In the genomic region with DNA sequence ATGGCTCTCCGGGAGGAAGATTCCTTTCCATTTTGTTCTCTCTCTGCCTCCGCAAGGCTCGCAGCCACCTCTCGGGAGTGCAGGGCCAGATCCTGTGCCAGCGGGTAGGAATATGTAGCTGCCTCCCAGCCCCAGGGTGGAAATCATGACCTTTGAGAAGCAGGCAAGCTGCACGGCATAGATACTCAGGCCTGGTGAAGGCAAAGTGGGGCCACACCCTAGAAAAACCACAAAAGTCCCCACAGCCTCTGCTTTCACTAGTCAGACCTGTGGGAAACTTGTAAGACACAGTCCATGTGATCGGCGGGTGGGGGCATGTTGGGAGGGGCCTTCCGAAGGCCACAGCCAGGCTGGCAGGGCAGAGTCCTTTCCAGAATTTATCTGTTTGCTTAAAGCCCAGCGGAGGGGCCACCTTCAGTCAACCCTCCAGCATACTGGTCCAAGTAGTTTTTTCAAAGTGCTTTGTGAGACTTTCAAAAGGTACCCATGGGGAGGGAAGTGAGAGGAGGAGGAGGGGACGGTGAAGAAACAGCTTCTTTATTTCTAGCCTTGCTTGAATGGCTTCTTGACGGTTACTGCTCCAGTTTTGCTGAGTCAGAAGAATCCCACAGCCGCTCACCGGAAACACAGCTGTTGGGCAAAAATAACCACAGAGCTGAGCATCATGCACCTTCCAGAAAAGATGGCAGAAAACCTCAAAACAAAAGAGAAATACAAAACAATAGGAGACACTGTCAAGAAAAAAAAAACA, we compare ENCODE assay signal across 1 cellular context.
A peak's percentile ranks its signal among the peaks of the same experiment; 100 is the strongest.
TF ChIP-seq lines count a peak whose summit lies in the region.

A gene (plus strand): TSS at position 52 of the 751 bp plus-strand sequence. CDS start 16,562 bp downstream, outside the sequence.

TF ChIP-seq in K562, 482 proteins besides CTCF, POLR2A, EP300 and RAD21 (continued from another document and continues in another):
- TF ChIP-seq, protein P1, sequence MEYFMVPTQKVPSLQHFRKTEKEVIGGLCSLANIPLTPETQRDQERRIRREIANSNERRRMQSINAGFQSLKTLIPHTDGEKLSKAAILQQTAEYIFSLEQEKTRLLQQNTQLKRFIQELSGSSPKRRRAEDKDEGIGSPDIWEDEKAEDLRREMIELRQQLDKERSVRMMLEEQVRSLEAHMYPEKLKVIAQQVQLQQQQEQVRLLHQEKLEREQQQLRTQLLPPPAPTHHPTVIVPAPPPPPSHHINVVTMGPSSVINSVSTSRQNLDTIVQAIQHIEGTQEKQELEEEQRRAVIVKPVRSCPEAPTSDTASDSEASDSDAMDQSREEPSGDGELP (CRISPR knock-in tag; IDR thresholded peaks at IDR 0.05; ENCODE audit: borderline replicate concordance): peak; percentile 95
- no peak for TF ChIP-seq EZH2 (IDR thresholded peaks at IDR 0.05; ENCODE audit: borderline replicate concordance, low read depth, low read length)
- TF ChIP-seq MBD2 (IDR thresholded peaks at IDR 0.05; ENCODE audit: borderline replicate concordance, low read depth): peak; percentile 80
- TF ChIP-seq ETV6 (IDR thresholded peaks at IDR 0.05; ENCODE audit: borderline replicate concordance in 1 of 2, low read depth in 2 of 2, low read length in 1 of 2): no peak; a peak in 1 of 4 replicates
- no peak for TF ChIP-seq ETV6 (CRISPR knock-in tag; IDR thresholded peaks at IDR 0.05; ENCODE audit: borderline replicate concordance)
- no peak for TF ChIP-seq PTTG1 (tag; IDR thresholded peaks at IDR 0.05; ENCODE audit: low read depth)
- no peak for TF ChIP-seq MTF1 (CRISPR knock-in tag; IDR thresholded peaks at IDR 0.05; ENCODE audit: borderline replicate concordance)
- TF ChIP-seq ZNF561 (CRISPR knock-in tag; conservative IDR thresholded peaks at IDR 0.05): no peak
- peak; percentile 46 for TF ChIP-seq TAF1 (IDR thresholded peaks at IDR 0.05; ENCODE audit: control insufficient read depth, extremely low read depth, insufficient read depth, low read length, severe bottlenecking)
- TF ChIP-seq FOXJ2 (tag; IDR thresholded peaks at IDR 0.05): no peak
- TF ChIP-seq, protein P2, sequence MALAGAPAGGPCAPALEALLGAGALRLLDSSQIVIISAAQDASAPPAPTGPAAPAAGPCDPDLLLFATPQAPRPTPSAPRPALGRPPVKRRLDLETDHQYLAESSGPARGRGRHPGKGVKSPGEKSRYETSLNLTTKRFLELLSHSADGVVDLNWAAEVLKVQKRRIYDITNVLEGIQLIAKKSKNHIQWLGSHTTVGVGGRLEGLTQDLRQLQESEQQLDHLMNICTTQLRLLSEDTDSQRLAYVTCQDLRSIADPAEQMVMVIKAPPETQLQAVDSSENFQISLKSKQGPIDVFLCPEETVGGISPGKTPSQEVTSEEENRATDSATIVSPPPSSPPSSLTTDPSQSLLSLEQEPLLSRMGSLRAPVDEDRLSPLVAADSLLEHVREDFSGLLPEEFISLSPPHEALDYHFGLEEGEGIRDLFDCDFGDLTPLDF (CRISPR knock-in tag; IDR thresholded peaks at IDR 0.05): 0 out of 2 replicates have a peak, but pooled peaks have one; percentile 25
- 0 out of 2 replicates have a peak, but pooled peaks have one; percentile 19 for TF ChIP-seq ZNF143 (CRISPR knock-in tag; IDR thresholded peaks at IDR 0.05)
- no peak for TF ChIP-seq ZC3H11A (IDR thresholded peaks at IDR 0.05; ENCODE audit: low read depth, low read length)
- TF ChIP-seq SP2 (IDR thresholded peaks at IDR 0.05; ENCODE audit: extremely low read depth, low read depth, low read length, poor library complexity, severe bottlenecking): no peak
- peak; percentile 63 for TF ChIP-seq SUPT5H (IDR thresholded peaks at IDR 0.05)
- no peak for TF ChIP-seq EHMT2 (IDR thresholded peaks at IDR 0.05)
- peak; percentile 94 for TF ChIP-seq GATAD2A (IDR thresholded peaks at IDR 0.05)
- TF ChIP-seq ZNF431 (CRISPR knock-in tag; IDR thresholded peaks at IDR 0.05): no peak
- TF ChIP-seq ZZZ3 (IDR thresholded peaks at IDR 0.05): no peak
- TF ChIP-seq BDP1 (IDR thresholded peaks at IDR 0.05; ENCODE audit: insufficient read depth, insufficient read length): no peak
- TF ChIP-seq, protein P3, sequence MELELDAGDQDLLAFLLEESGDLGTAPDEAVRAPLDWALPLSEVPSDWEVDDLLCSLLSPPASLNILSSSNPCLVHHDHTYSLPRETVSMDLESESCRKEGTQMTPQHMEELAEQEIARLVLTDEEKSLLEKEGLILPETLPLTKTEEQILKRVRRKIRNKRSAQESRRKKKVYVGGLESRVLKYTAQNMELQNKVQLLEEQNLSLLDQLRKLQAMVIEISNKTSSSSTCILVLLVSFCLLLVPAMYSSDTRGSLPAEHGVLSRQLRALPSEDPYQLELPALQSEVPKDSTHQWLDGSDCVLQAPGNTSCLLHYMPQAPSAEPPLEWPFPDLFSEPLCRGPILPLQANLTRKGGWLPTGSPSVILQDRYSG (tag; conservative IDR thresholded peaks at IDR 0.05; ENCODE audit: low read depth): peak; percentile 67; the same call in 1 of the 2 replicates
- no peak for TF ChIP-seq ZNF717 (CRISPR knock-in tag; IDR thresholded peaks at IDR 0.05)
- peak; percentile 60 for TF ChIP-seq GABPB1 (CRISPR knock-in tag; IDR thresholded peaks at IDR 0.05)
- TF ChIP-seq, protein P4, sequence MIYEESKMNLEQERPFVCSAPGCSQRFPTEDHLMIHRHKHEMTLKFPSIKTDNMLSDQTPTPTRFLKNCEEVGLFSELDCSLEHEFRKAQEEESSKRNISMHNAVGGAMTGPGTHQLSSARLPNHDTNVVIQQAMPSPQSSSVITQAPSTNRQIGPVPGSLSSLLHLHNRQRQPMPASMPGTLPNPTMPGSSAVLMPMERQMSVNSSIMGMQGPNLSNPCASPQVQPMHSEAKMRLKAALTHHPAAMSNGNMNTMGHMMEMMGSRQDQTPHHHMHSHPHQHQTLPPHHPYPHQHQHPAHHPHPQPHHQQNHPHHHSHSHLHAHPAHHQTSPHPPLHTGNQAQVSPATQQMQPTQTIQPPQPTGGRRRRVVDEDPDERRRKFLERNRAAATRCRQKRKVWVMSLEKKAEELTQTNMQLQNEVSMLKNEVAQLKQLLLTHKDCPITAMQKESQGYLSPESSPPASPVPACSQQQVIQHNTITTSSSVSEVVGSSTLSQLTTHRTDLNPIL (CRISPR knock-in tag; IDR thresholded peaks at IDR 0.05): peak; percentile 38; the same call in 1 of the 2 replicates
- peak; percentile 87 for TF ChIP-seq TOE1 (IDR thresholded peaks at IDR 0.05; ENCODE audit: borderline replicate concordance)
- no peak for TF ChIP-seq TOE1 (CRISPR knock-in tag; IDR thresholded peaks at IDR 0.05; ENCODE audit: borderline replicate concordance, low read depth)
- TF ChIP-seq, protein P5, sequence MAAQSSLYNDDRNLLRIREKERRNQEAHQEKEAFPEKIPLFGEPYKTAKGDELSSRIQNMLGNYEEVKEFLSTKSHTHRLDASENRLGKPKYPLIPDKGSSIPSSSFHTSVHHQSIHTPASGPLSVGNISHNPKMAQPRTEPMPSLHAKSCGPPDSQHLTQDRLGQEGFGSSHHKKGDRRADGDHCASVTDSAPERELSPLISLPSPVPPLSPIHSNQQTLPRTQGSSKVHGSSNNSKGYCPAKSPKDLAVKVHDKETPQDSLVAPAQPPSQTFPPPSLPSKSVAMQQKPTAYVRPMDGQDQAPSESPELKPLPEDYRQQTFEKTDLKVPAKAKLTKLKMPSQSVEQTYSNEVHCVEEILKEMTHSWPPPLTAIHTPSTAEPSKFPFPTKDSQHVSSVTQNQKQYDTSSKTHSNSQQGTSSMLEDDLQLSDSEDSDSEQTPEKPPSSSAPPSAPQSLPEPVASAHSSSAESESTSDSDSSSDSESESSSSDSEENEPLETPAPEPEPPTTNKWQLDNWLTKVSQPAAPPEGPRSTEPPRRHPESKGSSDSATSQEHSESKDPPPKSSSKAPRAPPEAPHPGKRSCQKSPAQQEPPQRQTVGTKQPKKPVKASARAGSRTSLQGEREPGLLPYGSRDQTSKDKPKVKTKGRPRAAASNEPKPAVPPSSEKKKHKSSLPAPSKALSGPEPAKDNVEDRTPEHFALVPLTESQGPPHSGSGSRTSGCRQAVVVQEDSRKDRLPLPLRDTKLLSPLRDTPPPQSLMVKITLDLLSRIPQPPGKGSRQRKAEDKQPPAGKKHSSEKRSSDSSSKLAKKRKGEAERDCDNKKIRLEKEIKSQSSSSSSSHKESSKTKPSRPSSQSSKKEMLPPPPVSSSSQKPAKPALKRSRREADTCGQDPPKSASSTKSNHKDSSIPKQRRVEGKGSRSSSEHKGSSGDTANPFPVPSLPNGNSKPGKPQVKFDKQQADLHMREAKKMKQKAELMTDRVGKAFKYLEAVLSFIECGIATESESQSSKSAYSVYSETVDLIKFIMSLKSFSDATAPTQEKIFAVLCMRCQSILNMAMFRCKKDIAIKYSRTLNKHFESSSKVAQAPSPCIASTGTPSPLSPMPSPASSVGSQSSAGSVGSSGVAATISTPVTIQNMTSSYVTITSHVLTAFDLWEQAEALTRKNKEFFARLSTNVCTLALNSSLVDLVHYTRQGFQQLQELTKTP (IDR thresholded peaks at IDR 0.05; ENCODE audit: low read depth in 1 of 2, partially characterized antibody in 2 of 2): peak in 1 of 2 experiments; percentile 47
- TF ChIP-seq, protein P6, sequence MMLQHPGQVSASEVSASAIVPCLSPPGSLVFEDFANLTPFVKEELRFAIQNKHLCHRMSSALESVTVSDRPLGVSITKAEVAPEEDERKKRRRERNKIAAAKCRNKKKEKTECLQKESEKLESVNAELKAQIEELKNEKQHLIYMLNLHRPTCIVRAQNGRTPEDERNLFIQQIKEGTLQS (IDR thresholded peaks at IDR 0.05): peak; percentile 52; the same call in 1 of the 2 replicates
- TF ChIP-seq, protein P6 (CRISPR knock-in tag; conservative IDR thresholded peaks at IDR 0.05): no peak
- no peak for TF ChIP-seq ZNF408 (CRISPR knock-in tag; IDR thresholded peaks at IDR 0.05; ENCODE audit: low read depth)
- TF ChIP-seq NFRKB (IDR thresholded peaks at IDR 0.05; ENCODE audit: low read depth): peak; percentile 79
- TF ChIP-seq TCF7L2 (IDR thresholded peaks at IDR 0.05; ENCODE audit: low read depth, low read length): no peak
- no peak for TF ChIP-seq ZNF830 (CRISPR knock-in tag; IDR thresholded peaks at IDR 0.05)
- TF ChIP-seq, protein P7, sequence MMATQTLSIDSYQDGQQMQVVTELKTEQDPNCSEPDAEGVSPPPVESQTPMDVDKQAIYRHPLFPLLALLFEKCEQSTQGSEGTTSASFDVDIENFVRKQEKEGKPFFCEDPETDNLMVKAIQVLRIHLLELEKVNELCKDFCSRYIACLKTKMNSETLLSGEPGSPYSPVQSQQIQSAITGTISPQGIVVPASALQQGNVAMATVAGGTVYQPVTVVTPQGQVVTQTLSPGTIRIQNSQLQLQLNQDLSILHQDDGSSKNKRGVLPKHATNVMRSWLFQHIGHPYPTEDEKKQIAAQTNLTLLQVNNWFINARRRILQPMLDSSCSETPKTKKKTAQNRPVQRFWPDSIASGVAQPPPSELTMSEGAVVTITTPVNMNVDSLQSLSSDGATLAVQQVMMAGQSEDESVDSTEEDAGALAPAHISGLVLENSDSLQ (IDR thresholded peaks at IDR 0.05): peak; percentile 67
- no peak for TF ChIP-seq ZNF695 (CRISPR knock-in tag; IDR thresholded peaks at IDR 0.05)
- no peak for TF ChIP-seq ZC3H8 (IDR thresholded peaks at IDR 0.05)
- TF ChIP-seq RAD51 (IDR thresholded peaks at IDR 0.05; ENCODE audit: borderline replicate concordance, low read depth): peak; percentile 77
- TF ChIP-seq ZBED1 (IDR thresholded peaks at IDR 0.05): 0 out of 2 replicates have a peak, but pooled peaks have one; percentile 55
- TF ChIP-seq, protein P8, sequence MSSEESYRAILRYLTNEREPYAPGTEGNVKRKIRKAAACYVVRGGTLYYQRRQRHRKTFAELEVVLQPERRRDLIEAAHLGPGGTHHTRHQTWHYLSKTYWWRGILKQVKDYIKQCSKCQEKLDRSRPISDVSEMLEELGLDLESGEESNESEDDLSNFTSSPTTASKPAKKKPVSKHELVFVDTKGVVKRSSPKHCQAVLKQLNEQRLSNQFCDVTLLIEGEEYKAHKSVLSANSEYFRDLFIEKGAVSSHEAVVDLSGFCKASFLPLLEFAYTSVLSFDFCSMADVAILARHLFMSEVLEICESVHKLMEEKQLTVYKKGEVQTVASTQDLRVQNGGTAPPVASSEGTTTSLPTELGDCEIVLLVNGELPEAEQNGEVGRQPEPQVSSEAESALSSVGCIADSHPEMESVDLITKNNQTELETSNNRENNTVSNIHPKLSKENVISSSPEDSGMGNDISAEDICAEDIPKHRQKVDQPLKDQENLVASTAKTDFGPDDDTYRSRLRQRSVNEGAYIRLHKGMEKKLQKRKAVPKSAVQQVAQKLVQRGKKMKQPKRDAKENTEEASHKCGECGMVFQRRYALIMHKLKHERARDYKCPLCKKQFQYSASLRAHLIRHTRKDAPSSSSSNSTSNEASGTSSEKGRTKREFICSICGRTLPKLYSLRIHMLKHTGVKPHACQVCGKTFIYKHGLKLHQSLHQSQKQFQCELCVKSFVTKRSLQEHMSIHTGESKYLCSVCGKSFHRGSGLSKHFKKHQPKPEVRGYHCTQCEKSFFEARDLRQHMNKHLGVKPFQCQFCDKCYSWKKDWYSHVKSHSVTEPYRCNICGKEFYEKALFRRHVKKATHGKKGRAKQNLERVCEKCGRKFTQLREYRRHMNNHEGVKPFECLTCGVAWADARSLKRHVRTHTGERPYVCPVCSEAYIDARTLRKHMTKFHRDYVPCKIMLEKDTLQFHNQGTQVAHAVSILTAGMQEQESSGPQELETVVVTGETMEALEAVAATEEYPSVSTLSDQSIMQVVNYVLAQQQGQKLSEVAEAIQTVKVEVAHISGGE (CRISPR knock-in tag; IDR thresholded peaks at IDR 0.05): 0 out of 6 replicates have a peak, but pooled peaks of 1 of the 3 experiments have one; percentile 15
- TF ChIP-seq DIDO1 (tag; IDR thresholded peaks at IDR 0.05; ENCODE audit: low read depth): peak; percentile 27; the same call in 1 of the 2 replicates
- TF ChIP-seq EWSR1 (IDR thresholded peaks at IDR 0.05; ENCODE audit: borderline replicate concordance, low read depth, partially characterized antibody): no peak
- no peak for TF ChIP-seq ZNF507 (tag; conservative IDR thresholded peaks at IDR 0.05)
- peak; percentile 48 to 79 for TF ChIP-seq FOXK2 (conservative IDR thresholded peaks at IDR 0.05 in 1 of 2, IDR thresholded peaks at IDR 0.05 in 1 of 2; ENCODE audit: low read depth in 2 of 2)
- TF ChIP-seq, protein P9, sequence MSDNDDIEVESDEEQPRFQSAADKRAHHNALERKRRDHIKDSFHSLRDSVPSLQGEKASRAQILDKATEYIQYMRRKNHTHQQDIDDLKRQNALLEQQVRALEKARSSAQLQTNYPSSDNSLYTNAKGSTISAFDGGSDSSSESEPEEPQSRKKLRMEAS (CRISPR knock-in tag; IDR thresholded peaks at IDR 0.05): peak; percentile 90
- no peak for TF ChIP-seq MCM2 (IDR thresholded peaks at IDR 0.05; ENCODE audit: low read depth)
- no peak for TF ChIP-seq PURB (CRISPR knock-in tag; IDR thresholded peaks at IDR 0.05; ENCODE audit: low read depth)
- TF ChIP-seq ZNF57 (CRISPR knock-in tag; IDR thresholded peaks at IDR 0.05): 0 out of 2 replicates have a peak, but pooled peaks have one; percentile 51
- no peak for TF ChIP-seq ZNF354B (CRISPR knock-in tag; IDR thresholded peaks at IDR 0.05)
